In genomic region chr12:91940322-91940721, GRCh38 we compare ENCODE assay signal across 36 cellular contexts.
"Had no signal": no experiment of that assay in that cellular context is flagged by ENCODE, and none has a peak within 500 bp of the region (broad histone marks: within the 10 kb centered on the region; RNA-seq: fewer than 3 reads in every experiment).

No MANE protein-coding gene starts in this region.

- H3K4me2 ChIP-seq: KMS-11 had no signal

- H3K36me3 ChIP-seq: MG63 had no signal

- H3K27ac ChIP-seq: KMS-11 had no signal

- H3K9ac ChIP-seq: KMS-11 had no signal

- H3K27me3 ChIP-seq: MG63 had no signal

- H3K4me3 ChIP-seq: MG63 had no signal

- DNase-seq: Karpas-422, Kasumi-1, KG1, MG63, MM.1S, MV-4-11, NCI-H1048, NCI-H1092, NCI-H1092 treated with DMSO at 0.1 percent for 48 hours, NCI-H1105, NCI-H1105 treated with DMSO at 0.1 percent for 48 hours, NCI-H1417, NCI-H1417 treated with DMSO at 0.1 percent for 48 hours, NCI-H1436, NCI-H1436 treated with DMSO at 0.1 percent for 48 hours, NCI-H146, NCI-H1694, NCI-H1694 treated with DMSO at 0.1 percent for 48 hours, NCI-H187, NCI-H187 treated with DMSO at 0.1 percent for 48 hours, NCI-H1930, NCI-H2029, NCI-H2029 treated with DMSO at 0.1 percent for 48 hours, NCI-H2081, NCI-H2081 treated with DMSO at 0.1 percent for 48 hours, NCI-H2107, NCI-H2171, NCI-H2171 treated with DMSO at 0.1 percent for 48 hours, NCI-H2227 treated with DMSO at 0.1 percent for 48 hours, NCI-H226, NCI-H345, NCI-H446, NCI-H446 treated with DMSO at 0.1 percent for 48 hours, NCI-H510A, NCI-H510A treated with DMSO at 0.1 percent for 48 hours had no signal

- H3K9me3 ChIP-seq: MG63 had no signal
